ENCODE assay signal across 8 cellular contexts in genomic region chr1:160550572-160551034, GRCh38. TPM values are rescaled to one million over a fixed set of nuclear protein-coding genes. Genes with fewer than 3 reads are reported as not detected.
DNase-seq lines count a peak whose midpoint lies in the region; ATAC-seq and TF ChIP-seq lines count a peak whose summit lies in the region.

No MANE protein-coding gene starts in this region.

- no peaks in the 10 kb centered on the region for H3K4me1 ChIP-seq in hepatocyte (ENCODE audit: insufficient read depth)

- H3K36me3 ChIP-seq in hepatocyte (replicated peaks; ENCODE audit: insufficient read depth, low read depth), result no peaks in the 10 kb centered on the region

- WGBS in hepatocyte (ENCODE audit: low lambda C conversion rate, missing lambda C conversion rate), result 83% methylated on average over 6 of the region's 6 CpGs

- no peaks in the 10 kb centered on the region for H3K9me2 ChIP-seq in hepatocyte (replicated peaks; ENCODE audit: insufficient read depth)

- H2AFZ ChIP-seq in hepatocyte, result no peak overlapping the region

- H3K27me3 Mint-ChIP-seq in glutamatergic neuron (ENCODE audit: unreplicated experiment), result no peaks in the 10 kb centered on the region

- H3K4me1 Mint-ChIP-seq in glutamatergic neuron (ENCODE audit: low read depth, unreplicated experiment), result peaks cover 21% of the 10 kb centered on the region

- POLR2A ChIA-PET in GM10248 (lab: Yijun Ruan, JAX), result no interaction called here

- H3K27ac ChIP-seq in hepatocyte, result no peak overlapping the region

- H4K20me1 ChIP-seq in hepatocyte (ENCODE audit: insufficient read depth, poor library complexity, severe bottlenecking), result no peaks in the 10 kb centered on the region

- no peak for DNase-seq in GM10248 (ENCODE audit: extremely low spot score)
- peak in 4 of 5 donors; percentile 22 to 52 (median 36) for DNase-seq in T-helper 1 cell
- DNase-seq in activated naive CD4-positive, alpha-beta T cell treated with Interleukin-2 at 50 U/mL for 16 hours, result peak; percentile 61
- DNase-seq in stimulated activated CD4-positive, alpha-beta T cell treated with anti-CD3 and anti-CD28 coated beads, Interleukin-1b, Interleukin-23, amount 100 ng/mL, for 48 hours, result peak; percentile 71
- DNase-seq in ecto neural progenitor cell (ENCODE audit: low spot score), result no peak
- DNase-seq in glutamatergic neuron, result no peak
- no peak for DNase-seq in hepatocyte (ENCODE audit: low spot score)

- H3K27ac Mint-ChIP-seq in glutamatergic neuron (ENCODE audit: unreplicated experiment), result no peak overlapping the region

- no peak overlapping the region for H3K4me3 Mint-ChIP-seq in glutamatergic neuron (ENCODE audit: unreplicated experiment)

- no peak overlapping the region for H3K4me3 ChIP-seq in hepatocyte

- no peaks in the 10 kb centered on the region for H3K9me3 ChIP-seq in hepatocyte (ENCODE audit: low read depth)

- no peaks in the 10 kb centered on the region for H3K27me3 ChIP-seq in hepatocyte

- H3K4me2 ChIP-seq in hepatocyte, result no peak overlapping the region

- CTCF ChIA-PET in GM10248 (lab: Yijun Ruan, JAX), result interaction anchor here (0.9 to 12.6 kb wide), 12 partner anchors 10 to 124 kb away, joined by 3 to 163 read pairs (median 7); no protein-coding TSS in a partner anchor

- ATAC-seq in HG03159 (IDR thresholded peaks at IDR 0.05; ENCODE audit: unreplicated experiment), result no peak

- peak; percentile 34 for TF ChIP-seq CTCF in GM10248 (IDR thresholded peaks at IDR 0.05; ENCODE audit: control extremely low read depth, extremely low read depth, low read depth, missing control alignments)
- no peak for TF ChIP-seq CTCF in glutamatergic neuron (IDR thresholded peaks at IDR 0.05; ENCODE audit: partially characterized antibody, unreplicated experiment)
- TF ChIP-seq CTCF in hepatocyte (IDR thresholded peaks at IDR 0.05; ENCODE audit: poor library complexity), result no peak

- no peaks in the 10 kb centered on the region for H3K79me2 ChIP-seq in hepatocyte

- no peaks in the 10 kb centered on the region for H3K36me3 Mint-ChIP-seq in glutamatergic neuron (ENCODE audit: unreplicated experiment)

- H3K9me3 Mint-ChIP-seq in glutamatergic neuron (ENCODE audit: unreplicated experiment), result peaks cover 3% of the 10 kb centered on the region

RNA-seq across cellular contexts. Expression of gene SLAMF6, which starts 27.5 kb away (rescaled TPM):
- total RNA-seq in glutamatergic neuron (ENCODE audit: unreplicated experiment) (not detected), hepatocyte (not detected in 2 replicates)
- not detected in 2 replicates for polyA plus RNA-seq in hepatocyte

RNA-seq across cellular contexts. Expression of gene CD84, which starts 28.7 kb away (rescaled TPM):
- total RNA-seq in glutamatergic neuron (ENCODE audit: unreplicated experiment) (not detected), hepatocyte (0.23 and 0.60 TPM in 2 replicates)
- 0.74 TPM in 1 of 2 replicates, not detected in the other for polyA plus RNA-seq in hepatocyte

Comparison
In these comparisons a context has a peak if more than half of its experiments do, and no peak if none do; other contexts are left out.
1. DNase-seq: peak in T-helper 1 cell (4 of 5), activated naive CD4-positive, alpha-beta T cell treated with Interleukin-2 at 50 U/mL for 16 hours (single experiment) and stimulated activated CD4-positive, alpha-beta T cell treated with anti-CD3 and anti-CD28 coated beads, Interleukin-1b, Interleukin-23, amount 100 ng/mL, for 48 hours (single experiment); none in GM10248 (single experiment), ecto neural progenitor cell (single experiment), glutamatergic neuron (single experiment) and hepatocyte (single experiment).